Comparison of ENCODE assay signal across 8 cellular contexts in genomic region chr10:97684358-97684713, GRCh38. TPM values are rescaled to one million over a fixed set of nuclear protein-coding genes. Genes with fewer than 3 reads are reported as not detected.
A peak's percentile ranks its signal among the peaks of the same experiment; 100 is the strongest.
DNase-seq lines count a peak whose midpoint lies in the region; ATAC-seq and TF ChIP-seq lines count a peak whose summit lies in the region.
"Not testable (repeated sequence)": the region's sequence is repeated elsewhere in the genome, so short reads cannot be mapped to it uniquely, and the experiment has no call there.

No MANE protein-coding gene starts in this region.

- H3K79me2 ChIP-seq in HCT116 (ENCODE audit: insufficient read depth, low read length) = peaks cover 57% of the 10 kb centered on the region

- not testable (repeated sequence) for H2AFZ ChIP-seq in HCT116 (ENCODE audit: low read depth, low read length, poor library complexity, severe bottlenecking)

- H3K9ac ChIP-seq in HCT116 (ENCODE audit: low read length) (0 out of 2 replicates have a peak overlapping the region, but pooled peaks have one; percentile 5), colonic mucosa (ENCODE audit: low read depth in 2 of 2, low read length in 2 of 2) (peak overlapping the region; percentile 58 to 96)

- peak overlapping the region; percentile 97 for H3K4me2 ChIP-seq in HCT116 (ENCODE audit: low read length)

- H3K36me3 ChIP-seq in HCT116 (ENCODE audit: control insufficient read depth in 1 of 2, insufficient read depth in 2 of 2, low read length in 2 of 2); colonic mucosa; psoas muscle (ENCODE audit: insufficient read depth in 1 of 2, low read depth in 1 of 2); thoracic aorta: not testable (repeated sequence)

- H4K20me1 ChIP-seq in HCT116 (ENCODE audit: insufficient read depth) = not testable (repeated sequence)

- in situ Hi-C loops in ACHN (cut with HindIII; ENCODE audit: low pct_ligation_motif_present, low pct_unique_long_range_greater_than_20kb, low sequenced_read_pairs) = not testable (repeated sequence)

- not testable (repeated sequence) for TF ChIP-seq POLR2A in HCT116 (IDR thresholded peaks at IDR 0.05; ENCODE audit: borderline replicate concordance, extremely low read depth, insufficient read depth, insufficient read length); lower leg skin (IDR thresholded peaks at IDR 0.05)

- H3K9me2 ChIP-seq in HCT116 (ENCODE audit: insufficient read depth) = not testable (repeated sequence)

- 34 to 52% methylated on average over 7 of the region's 7 CpGs for WGBS in lower leg skin, 2 donors
- 63 to 68% (median 66%) methylated on average over 6 to 7 of the region's 7 CpGs for WGBS in psoas muscle, 3 donors

- not testable (repeated sequence) for H3K9me3 ChIP-seq in HCT116 (ENCODE audit: control insufficient read depth in 1 of 2, insufficient read depth in 1 of 2, low read depth in 1 of 2, low read length in 2 of 2); colonic mucosa; psoas muscle; thoracic aorta

- BruUV-seq in HCT116 (replicated peaks; lab: Mats Ljungman, UMichigan) = not testable (repeated sequence)

- CTCF ChIA-PET in HCT116 (lab: Charles Lee) = interaction anchor here (0.8 to 2.1 kb wide), 5 partner anchors 17 to 112 kb away, joined by 3 to 5 read pairs (median 4); partner anchors contain the start of gene ANKRD2

- not testable (repeated sequence) for TF ChIP-seq CTCF in HCT116 (IDR thresholded peaks at IDR 0.05 in 2 of 3, conservative IDR thresholded peaks at IDR 0.05 in 1 of 3; ENCODE audit: borderline replicate concordance in 1 of 3, insufficient read depth in 1 of 3, low read depth in 2 of 3, low read length in 2 of 3); WI38 (IDR thresholded peaks at IDR 0.05; ENCODE audit: low read depth, low read length); colonic mucosa (IDR thresholded peaks at IDR 0.05); fibroblast of villous mesenchyme (IDR thresholded peaks at IDR 0.05; ENCODE audit: insufficient read depth, low read depth, low read length); lower leg skin (IDR thresholded peaks at IDR 0.05); psoas muscle (IDR thresholded peaks at IDR 0.05); thoracic aorta (IDR thresholded peaks at IDR 0.05)

- H3K4me3 ChIP-seq in HCT116 (replicated peaks in 1 of 2; ENCODE audit: low read depth in 1 of 2, low read length in 2 of 2) = not testable (repeated sequence)
- H3K4me3 ChIP-seq in WI38 (ENCODE audit: low read depth, low read length) (peak overlapping the region; percentile 77), colonic mucosa (peak overlapping the region; percentile 8), fibroblast of villous mesenchyme (ENCODE audit: low read depth, low read length) (peak overlapping the region; percentile 85), lower leg skin (ENCODE audit: low read depth, poor library complexity, severe bottlenecking) (peak overlapping the region; percentile 9), psoas muscle (peak overlapping the region; percentile 74), thoracic aorta (peak overlapping the region; percentile 82)

- intact Hi-C loops in HCT116 (cut with micrococcal nuclease); colonic mucosa (cut with DNase I); lower leg skin (cut with DNase I; ENCODE audit: low total_unique reads); psoas muscle (cut with DNase I): not testable (repeated sequence)

- RAD21 ChIA-PET in HCT116 (lab: Charles Lee; ENCODE audit: low non-redundant PET in 1 of 2, low total read pairs in 2 of 2, uncharacterized antibody in 2 of 2, unreplicated experiment in 2 of 2) = not testable (repeated sequence)

- H3K27ac ChIP-seq in HCT116 (ENCODE audit: low read depth, low read length) (peak overlapping the region; percentile 1; the same call in 1 of the 2 replicates), colonic mucosa (peak overlapping the region; percentile 86), psoas muscle (peak overlapping the region; percentile 81), thoracic aorta (peak overlapping the region; percentile 39 to 78)

- peak; percentile 42 for DNase-seq in ACHN
- not testable (repeated sequence) for DNase-seq in HCT116 (ENCODE audit: low read depth, low spot score); colonic mucosa; fibroblast of villous mesenchyme (ENCODE audit: low read depth); lower leg skin (ENCODE audit: low spot score in 2 of 2); psoas muscle; thoracic aorta (ENCODE audit: low spot score)

- not testable (repeated sequence) for ATAC-seq in HCT116; psoas muscle; thoracic aorta (ENCODE audit: insufficient number of reproducible peaks, low FRiP score, low read depth)

- POLR2A ChIA-PET in HCT116 (lab: Charles Lee) = interaction anchor here (1.4 kb wide), 1 partner anchor 53 kb away, joined by 3 read pairs; the partner anchor contains the start of gene ZFYVE27

- TF ChIP-seq RAD21 in HCT116 (IDR thresholded peaks at IDR 0.05; ENCODE audit: low read depth) = not testable (repeated sequence)

- H3K27me3 ChIP-seq in HCT116 (ENCODE audit: insufficient read depth, low read length); colonic mucosa; psoas muscle (ENCODE audit: insufficient read depth in 3 of 3, low read length in 2 of 3); thoracic aorta (replicated peaks; ENCODE audit: insufficient read depth): not testable (repeated sequence)

- peaks cover 44 to 56% of the 10 kb centered on the region in 2 experiments for H3K4me1 ChIP-seq in HCT116 (ENCODE audit: control insufficient read depth in 1 of 2, insufficient read depth in 2 of 2, low read length in 2 of 2)
- H3K4me1 ChIP-seq in colonic mucosa = peaks cover 21% of the 10 kb centered on the region
- H3K4me1 ChIP-seq in psoas muscle = peaks cover 37% of the 10 kb centered on the region
- peaks cover 49 to 60% of the 10 kb centered on the region in 2 donors for H3K4me1 ChIP-seq in thoracic aorta (ENCODE audit: control insufficient read depth in 1 of 2, low read depth in 2 of 2)

RNA-seq across cellular contexts. Expression of gene AVPI1, which starts 2.7 kb away (rescaled TPM):
- total RNA-seq in HCT116 (2021; ENCODE audit: unreplicated experiment) (26.7 TPM), colonic mucosa (10 to 100 TPM; 26.6 to 34.8 TPM), fibroblast of villous mesenchyme (12.5 and 19.6 TPM in 2 replicates), lower leg skin (100 to 1,000 TPM; 133 to 169 (median 145) TPM), psoas muscle (1 to 10 TPM; 3.6 to 5.8 (median 5.0) TPM), thoracic aorta (10 to 100 TPM in 1 of 2 donors, 1 to 10 TPM in 1; 9.5 to 25.6 TPM)
- 37.1 and 59.0 TPM in 2 replicates for polyA plus RNA-seq in HCT116 (2012)
- 10 to 100 TPM in 1 of 3 donors, 1 to 10 TPM in 2; 5.6 to 56.9 (median 5.6) TPM for polyA plus RNA-seq in psoas muscle

RNA-seq across cellular contexts. Expression of gene MARVELD1, which starts 29.2 kb away (rescaled TPM):
- total RNA-seq in HCT116 (2021; ENCODE audit: unreplicated experiment) (36.1 TPM), colonic mucosa (10 to 100 TPM; 25.7 to 31.7 TPM), fibroblast of villous mesenchyme (44.0 and 58.9 TPM in 2 replicates), lower leg skin (10 to 100 TPM; 22.5 to 50.2 (median 30.3) TPM), psoas muscle (1 to 10 TPM; 2.4 to 5.7 (median 3.3) TPM), thoracic aorta (10 to 100 TPM; 85.0 to 97.9 TPM)
- polyA plus RNA-seq in HCT116 (2012) = 21.0 and 25.9 TPM in 2 replicates
- polyA plus RNA-seq in psoas muscle = 10 to 100 TPM in 1 of 3 donors, 1 to 10 TPM in 2; 2.2 to 10.4 (median 2.9) TPM

RNA-seq across cellular contexts. Expression of gene PI4K2A, which starts 43.9 kb away (rescaled TPM):
- 20.0 TPM for total RNA-seq in HCT116 (2021; ENCODE audit: unreplicated experiment)
- 17.8 TPM in 2 replicates for polyA plus RNA-seq in HCT116 (2012)
- 10 to 100 TPM; 10.6 to 11.0 TPM for total RNA-seq in colonic mucosa
- 22.5 and 25.0 TPM in 2 replicates for total RNA-seq in fibroblast of villous mesenchyme
- total RNA-seq in lower leg skin = 10 to 100 TPM; 30.1 to 38.5 (median 33.3) TPM
- 10 to 100 TPM; 11.5 to 14.1 (median 11.9) TPM for total RNA-seq in psoas muscle
- polyA plus RNA-seq in psoas muscle = 10 to 100 TPM in 2 of 3 donors, 1 to 10 TPM in 1; 8.9 to 22.9 (median 15.6) TPM
- total RNA-seq in thoracic aorta = 10 to 100 TPM; 18.0 to 22.9 TPM

RNA-seq across cellular contexts. Expression of gene MORN4, which starts 51.0 kb away (rescaled TPM):
- total RNA-seq in HCT116 (2021; ENCODE audit: unreplicated experiment) = 8.0 TPM
- polyA plus RNA-seq in HCT116 (2012) = 9.7 and 13.9 TPM in 2 replicates
- total RNA-seq in colonic mucosa = 1 to 10 TPM; 1.8 to 2.3 TPM
- total RNA-seq in fibroblast of villous mesenchyme = 4.2 and 5.6 TPM in 2 replicates
- total RNA-seq in lower leg skin = 1 to 10 TPM; 1.6 to 7.5 (median 2.2) TPM
- total RNA-seq in psoas muscle = 1 to 10 TPM; 1.8 to 4.1 (median 2.6) TPM
- 1 to 10 TPM; 3.9 to 5.6 (median 5.2) TPM for polyA plus RNA-seq in psoas muscle
- 1 to 10 TPM; 3.5 to 6.6 TPM for total RNA-seq in thoracic aorta

RNA-seq across cellular contexts. Expression of gene ZFYVE27, which starts 52.6 kb away (rescaled TPM):
- total RNA-seq in HCT116 (2021; ENCODE audit: unreplicated experiment) (28.4 TPM), colonic mucosa (10 to 100 TPM; 45.9 to 47.9 TPM), fibroblast of villous mesenchyme (19.6 and 22.0 TPM in 2 replicates), lower leg skin (10 to 100 TPM; 18.7 to 35.0 (median 21.4) TPM), psoas muscle (10 to 100 TPM in 3 of 4 donors, 1 to 10 TPM in 1; 9.8 to 15.1 (median 12.1) TPM), thoracic aorta (10 to 100 TPM; 24.8 to 25.5 TPM)
- polyA plus RNA-seq in HCT116 (2012) = 12.8 and 15.3 TPM in 2 replicates
- polyA plus RNA-seq in psoas muscle = 10 to 100 TPM in 2 of 3 donors, 1 to 10 TPM in 1; 8.3 to 20.1 (median 14.9) TPM

Comparison
In these comparisons a context has a peak if more than half of its experiments do, and no peak if none do; other contexts are left out.
1. H3K27ac ChIP-seq: peak in every context shown above with its lines; median percentile 86 in colonic mucosa; 81 in psoas muscle; 58 in thoracic aorta; 1 in HCT116.